1 cellular context compared by ENCODE assay signal in genomic region chr1:192552619-192553225, GRCh38.
TF ChIP-seq lines count a peak whose summit lies in the region.

No MANE protein-coding gene starts in this region.

TF ChIP-seq in HepG2, 621 proteins besides CTCF, POLR2A, EP300 and RAD21:
- TF ChIP-seq ZNF484 (CRISPR knock-in tag; IDR thresholded peaks at IDR 0.05; ENCODE audit: borderline replicate concordance, low read depth) (no peak), KMT2B (CRISPR knock-in tag; IDR thresholded peaks at IDR 0.05) (no peak)
- TF ChIP-seq, protein P1, sequence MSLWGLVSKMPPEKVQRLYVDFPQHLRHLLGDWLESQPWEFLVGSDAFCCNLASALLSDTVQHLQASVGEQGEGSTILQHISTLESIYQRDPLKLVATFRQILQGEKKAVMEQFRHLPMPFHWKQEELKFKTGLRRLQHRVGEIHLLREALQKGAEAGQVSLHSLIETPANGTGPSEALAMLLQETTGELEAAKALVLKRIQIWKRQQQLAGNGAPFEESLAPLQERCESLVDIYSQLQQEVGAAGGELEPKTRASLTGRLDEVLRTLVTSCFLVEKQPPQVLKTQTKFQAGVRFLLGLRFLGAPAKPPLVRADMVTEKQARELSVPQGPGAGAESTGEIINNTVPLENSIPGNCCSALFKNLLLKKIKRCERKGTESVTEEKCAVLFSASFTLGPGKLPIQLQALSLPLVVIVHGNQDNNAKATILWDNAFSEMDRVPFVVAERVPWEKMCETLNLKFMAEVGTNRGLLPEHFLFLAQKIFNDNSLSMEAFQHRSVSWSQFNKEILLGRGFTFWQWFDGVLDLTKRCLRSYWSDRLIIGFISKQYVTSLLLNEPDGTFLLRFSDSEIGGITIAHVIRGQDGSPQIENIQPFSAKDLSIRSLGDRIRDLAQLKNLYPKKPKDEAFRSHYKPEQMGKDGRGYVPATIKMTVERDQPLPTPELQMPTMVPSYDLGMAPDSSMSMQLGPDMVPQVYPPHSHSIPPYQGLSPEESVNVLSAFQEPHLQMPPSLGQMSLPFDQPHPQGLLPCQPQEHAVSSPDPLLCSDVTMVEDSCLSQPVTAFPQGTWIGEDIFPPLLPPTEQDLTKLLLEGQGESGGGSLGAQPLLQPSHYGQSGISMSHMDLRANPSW (CRISPR knock-in tag; IDR thresholded peaks at IDR 0.05; ENCODE audit: borderline replicate concordance) = no peak
